In genomic region chr2:241268716-241269445, GRCh38 we compare ENCODE assay signal across 14 cellular contexts. TPM values are rescaled to one million over a fixed set of nuclear protein-coding genes. Genes with fewer than 3 reads are reported as not detected.
DNase-seq lines count a peak whose midpoint lies in the region; ATAC-seq and TF ChIP-seq lines count a peak whose summit lies in the region.
"Had no signal": no experiment of that assay in that cellular context is flagged by ENCODE, and none has a peak within 500 bp of the region (broad histone marks: within the 10 kb centered on the region; RNA-seq: fewer than 3 reads in every experiment).

No MANE protein-coding gene starts in this region.

- intact Hi-C loops in activated CD8-positive, alpha-beta T cell treated with anti-CD3 and anti-CD28 coated beads for 36 hours (cut with micrococcal nuclease), result no loop called here
- intact Hi-C loops in PC-9 (cut with micrococcal nuclease; ENCODE audit: unreplicated experiment), result no loop called here
- intact Hi-C loops in psoas muscle (cut with DNase I), result loop anchor here in 1 of 2 donors (5.0 to 10.0 kb wide), 2 partner anchors 47 to 336 kb away; no protein-coding TSS in a partner anchor

- no TSS peak for BruUV-seq in PC-9 (replicated peaks; lab: Mats Ljungman, UMichigan)

- ATAC-seq in activated CD8-positive, alpha-beta T cell treated with anti-CD3 and anti-CD28 coated beads for 36 hours, result no peak
- ATAC-seq in activated CD8-positive, alpha-beta T cell treated with anti-CD3 and anti-CD28 coated beads, Interleukin-2, amount 10 ng/mL, durations not matched to agents 7 days and 5 days, result no peak
- ATAC-seq in psoas muscle (peak; percentile 62 to 71 (median 64)), HG02759 (IDR thresholded peaks at IDR 0.05; ENCODE audit: unreplicated experiment) (no peak)
- ATAC-seq in stimulated activated naive CD8-positive, alpha-beta T cell treated with anti-CD3 and anti-CD28 coated beads, Interleukin-15, amount 100 ng/mL, for 72 hours, result no peak
- ATAC-seq: HCT116 had no signal

- H3K27ac ChIP-seq in PC-9 (no peak overlapping the region), epithelial cell of prostate (no peak overlapping the region), psoas muscle (peak overlapping the region; percentile 24)
- H3K27ac ChIP-seq: neural progenitor cell had no signal

- peaks cover 23% of the 10 kb centered on the region; the same call in 1 of the 2 replicates for H3F3A ChIP-seq in PC-9 (ENCODE audit: insufficient read depth, low read depth)

- WGBS in psoas muscle, 3 donors, result 75 to 89% (median 80%) methylated on average over 14 of the region's 14 CpGs

- no peak for DNase-seq in activated CD8-positive, alpha-beta T cell treated with anti-CD3 and anti-CD28 coated beads for 36 hours
- no peak for DNase-seq in activated CD8-positive, alpha-beta T cell treated with anti-CD3 and anti-CD28 coated beads, Interleukin-2, amount 10 ng/mL, durations not matched to agents 7 days and 5 days
- DNase-seq in PC-9, result peak; percentile 31 to 54
- peak; percentile 16 for DNase-seq in epithelial cell of prostate (ENCODE audit: low read depth, low spot score)
- no peak for DNase-seq in psoas muscle
- no peak for DNase-seq in stimulated activated naive CD8-positive, alpha-beta T cell treated with anti-CD3 and anti-CD28 coated beads, Interleukin-15, amount 100 ng/mL, for 72 hours
- DNase-seq in central memory CD4-positive, alpha-beta T cell, result no peak
- DNase-seq: ACHN; NCI-H2029; stimulated activated CD4-positive, alpha-beta T cell treated with anti-CD3 and anti-CD28 coated beads, Interleukin-4, amount 100 ng/mL, for 1 hour; substantia nigra had no signal

- peaks cover 62% of the 10 kb centered on the region for H3K79me2 ChIP-seq in PC-9 (ENCODE audit: low read depth)

- no peaks in the 10 kb centered on the region for H3K27me3 Mint-ChIP-seq in activated CD8-positive, alpha-beta T cell treated with anti-CD3 and anti-CD28 coated beads for 36 hours
- H3K27me3 Mint-ChIP-seq in activated CD8-positive, alpha-beta T cell treated with anti-CD3 and anti-CD28 coated beads, Interleukin-2, amount 10 ng/mL, durations not matched to agents 7 days and 5 days (ENCODE audit: low read depth), result no peaks in the 10 kb centered on the region
- no peaks in the 10 kb centered on the region for H3K27me3 Mint-ChIP-seq in stimulated activated naive CD8-positive, alpha-beta T cell treated with anti-CD3 and anti-CD28 coated beads, Interleukin-15, amount 100 ng/mL, for 72 hours

- no peak overlapping the region for H3K4me3 Mint-ChIP-seq in activated CD8-positive, alpha-beta T cell treated with anti-CD3 and anti-CD28 coated beads for 36 hours
- H3K4me3 Mint-ChIP-seq in activated CD8-positive, alpha-beta T cell treated with anti-CD3 and anti-CD28 coated beads, Interleukin-2, amount 10 ng/mL, durations not matched to agents 7 days and 5 days, result no peak overlapping the region
- H3K4me3 Mint-ChIP-seq in stimulated activated naive CD8-positive, alpha-beta T cell treated with anti-CD3 and anti-CD28 coated beads, Interleukin-15, amount 100 ng/mL, for 72 hours, result no peak overlapping the region
- H3K4me3 Mint-ChIP-seq: neural progenitor cell had no signal

- H3K9me3 ChIP-seq in PC-9 (ENCODE audit: insufficient read depth, low read depth) (no peaks in the 10 kb centered on the region), psoas muscle (no peaks in the 10 kb centered on the region)

- no peaks in the 10 kb centered on the region for H3K9me2 ChIP-seq in PC-9 (ENCODE audit: insufficient read depth)

- H3K36me3 Mint-ChIP-seq in activated CD8-positive, alpha-beta T cell treated with anti-CD3 and anti-CD28 coated beads for 36 hours (ENCODE audit: low read depth), result peaks cover 23% of the 10 kb centered on the region
- H3K36me3 Mint-ChIP-seq in activated CD8-positive, alpha-beta T cell treated with anti-CD3 and anti-CD28 coated beads, Interleukin-2, amount 10 ng/mL, durations not matched to agents 7 days and 5 days (ENCODE audit: low read depth), result peaks cover 36% of the 10 kb centered on the region

- peaks cover 45% of the 10 kb centered on the region for H3K4me1 Mint-ChIP-seq in activated CD8-positive, alpha-beta T cell treated with anti-CD3 and anti-CD28 coated beads for 36 hours (ENCODE audit: low read depth)
- peaks cover 32% of the 10 kb centered on the region for H3K4me1 Mint-ChIP-seq in activated CD8-positive, alpha-beta T cell treated with anti-CD3 and anti-CD28 coated beads, Interleukin-2, amount 10 ng/mL, durations not matched to agents 7 days and 5 days (ENCODE audit: low read depth)
- peaks cover 49% of the 10 kb centered on the region for H3K4me1 Mint-ChIP-seq in stimulated activated naive CD8-positive, alpha-beta T cell treated with anti-CD3 and anti-CD28 coated beads, Interleukin-15, amount 100 ng/mL, for 72 hours

- POLR2A ChIA-PET in activated CD8-positive, alpha-beta T cell treated with anti-CD3 and anti-CD28 coated beads for 36 hours (lab: Charles Lee), result no interaction called here
- POLR2A ChIA-PET in activated CD8-positive, alpha-beta T cell treated with anti-CD3 and anti-CD28 coated beads, Interleukin-2, amount 10 ng/mL, durations not matched to agents 7 days and 5 days (lab: Charles Lee), result interaction anchor here (0.7 kb wide), 1 partner anchor 30 kb away, joined by 3 read pairs; no protein-coding TSS in a partner anchor
- POLR2A ChIA-PET in PC-9 (lab: Charles Lee; ENCODE audit: unreplicated experiment), result interaction anchor here (0.6 kb wide), 1 partner anchor 434 kb away, joined by 6 read pairs; no protein-coding TSS in a partner anchor

- H3K4me3 ChIP-seq in PC-9, result no peak overlapping the region
- no peak overlapping the region for H3K4me3 ChIP-seq in psoas muscle
- H3K4me3 ChIP-seq: neural progenitor cell had no signal

- no peak overlapping the region for H3K4me2 ChIP-seq in PC-9
- H3K4me2 ChIP-seq: neural progenitor cell had no signal

- H4K20me1 ChIP-seq in PC-9 (ENCODE audit: insufficient read depth), result peaks cover 74% of the 10 kb centered on the region

- no peak overlapping the region for H2AFZ ChIP-seq in PC-9
- H2AFZ ChIP-seq: neural progenitor cell had no signal

- peak overlapping the region; percentile 28 for H3K27ac Mint-ChIP-seq in activated CD8-positive, alpha-beta T cell treated with anti-CD3 and anti-CD28 coated beads for 36 hours
- H3K27ac Mint-ChIP-seq in activated CD8-positive, alpha-beta T cell treated with anti-CD3 and anti-CD28 coated beads, Interleukin-2, amount 10 ng/mL, durations not matched to agents 7 days and 5 days, result no peak overlapping the region
- H3K27ac Mint-ChIP-seq in stimulated activated naive CD8-positive, alpha-beta T cell treated with anti-CD3 and anti-CD28 coated beads, Interleukin-15, amount 100 ng/mL, for 72 hours, result no peak overlapping the region
- H3K27ac Mint-ChIP-seq: neural progenitor cell had no signal

- H3K36me3 ChIP-seq in PC-9 (ENCODE audit: low read depth) (peaks cover 40% of the 10 kb centered on the region), psoas muscle (ENCODE audit: insufficient read depth in 1 of 2, low read depth in 1 of 2) (peaks cover 0 to 49% of the 10 kb centered on the region in 2 donors)
- H3K36me3 ChIP-seq: neural progenitor cell had no signal

- no peaks in the 10 kb centered on the region for H3K27me3 ChIP-seq in PC-9 (ENCODE audit: insufficient read depth, low read depth)
- no peaks in the 10 kb centered on the region for H3K27me3 ChIP-seq in psoas muscle (ENCODE audit: insufficient read depth in 3 of 3, low read length in 2 of 3)
- H3K27me3 ChIP-seq: neural progenitor cell had no signal

- H3K4me1 ChIP-seq in PC-9 (replicated peaks; ENCODE audit: insufficient read depth) (peaks cover 31% of the 10 kb centered on the region), psoas muscle (peaks cover 41% of the 10 kb centered on the region)

- no peaks in the 10 kb centered on the region for H3K9me3 Mint-ChIP-seq in activated CD8-positive, alpha-beta T cell treated with anti-CD3 and anti-CD28 coated beads for 36 hours
- no peaks in the 10 kb centered on the region for H3K9me3 Mint-ChIP-seq in activated CD8-positive, alpha-beta T cell treated with anti-CD3 and anti-CD28 coated beads, Interleukin-2, amount 10 ng/mL, durations not matched to agents 7 days and 5 days (ENCODE audit: insufficient read depth)
- H3K9me3 Mint-ChIP-seq in stimulated activated naive CD8-positive, alpha-beta T cell treated with anti-CD3 and anti-CD28 coated beads, Interleukin-15, amount 100 ng/mL, for 72 hours, result no peaks in the 10 kb centered on the region

- CTCF ChIA-PET in activated CD8-positive, alpha-beta T cell treated with anti-CD3 and anti-CD28 coated beads for 36 hours (lab: Charles Lee), result no interaction called here
- CTCF ChIA-PET in activated CD8-positive, alpha-beta T cell treated with anti-CD3 and anti-CD28 coated beads, Interleukin-2, amount 10 ng/mL, durations not matched to agents 7 days and 5 days (lab: Charles Lee), result no interaction called here
- CTCF ChIA-PET in PC-9 (lab: Charles Lee), result no interaction called here

- TF ChIP-seq CTCF in activated CD8-positive, alpha-beta T cell treated with anti-CD3 and anti-CD28 coated beads for 36 hours (IDR thresholded peaks at IDR 0.05), result no peak
- no peak for TF ChIP-seq CTCF in PC-9 (conservative IDR thresholded peaks at IDR 0.05)
- TF ChIP-seq CTCF in psoas muscle (IDR thresholded peaks at IDR 0.05), result no peak

RNA-seq across cellular contexts. Expression of gene HDLBP, which starts 46.6 kb away (rescaled TPM):
- total RNA-seq in activated CD8-positive, alpha-beta T cell treated with anti-CD3 and anti-CD28 coated beads for 36 hours, result 100 to 1,000 TPM; 259 to 266 TPM
- 100 to 1,000 TPM; 186 to 187 TPM for total RNA-seq in activated CD8-positive, alpha-beta T cell treated with anti-CD3 and anti-CD28 coated beads, Interleukin-2, amount 10 ng/mL, durations not matched to agents 7 days and 5 days
- total RNA-seq in PC-9 (2021), result 715 and 908 TPM in 2 replicates
- total RNA-seq in psoas muscle, result 100 to 1,000 TPM; 349 to 526 (median 469) TPM
- 100 to 1,000 TPM; 264 to 421 (median 283) TPM for polyA plus RNA-seq in psoas muscle

RNA-seq across cellular contexts. Expression of gene SEPTIN2, which starts 46.8 kb away (rescaled TPM):
- total RNA-seq in activated CD8-positive, alpha-beta T cell treated with anti-CD3 and anti-CD28 coated beads for 36 hours, result 100 to 1,000 TPM; 210 to 211 TPM
- total RNA-seq in activated CD8-positive, alpha-beta T cell treated with anti-CD3 and anti-CD28 coated beads, Interleukin-2, amount 10 ng/mL, durations not matched to agents 7 days and 5 days, result 100 to 1,000 TPM; 247 TPM
- 431 and 500 TPM in 2 replicates for total RNA-seq in PC-9 (2021)
- total RNA-seq in psoas muscle, result 100 to 1,000 TPM in 3 of 4 donors, 10 to 100 TPM in 1; 86.4 to 161 (median 126) TPM
- polyA plus RNA-seq in psoas muscle, result 100 to 1,000 TPM in 1 of 3 donors, 10 to 100 TPM in 2; 68.8 to 122 (median 90.0) TPM

Comparison
In these comparisons a context has a peak if more than half of its experiments do, and no peak if none do; other contexts are left out.
1. ATAC-seq: peak in psoas muscle (4 of 4); none in activated CD8-positive, alpha-beta T cell treated with anti-CD3 and anti-CD28 coated beads for 36 hours (single experiment), activated CD8-positive, alpha-beta T cell treated with anti-CD3 and anti-CD28 coated beads, Interleukin-2, amount 10 ng/mL, durations not matched to agents 7 days and 5 days (single experiment), HG02759 (single experiment) and stimulated activated naive CD8-positive, alpha-beta T cell treated with anti-CD3 and anti-CD28 coated beads, Interleukin-15, amount 100 ng/mL, for 72 hours (single experiment).
2. DNase-seq: peak in PC-9 (2 of 2) and epithelial cell of prostate (single experiment); none in activated CD8-positive, alpha-beta T cell treated with anti-CD3 and anti-CD28 coated beads for 36 hours (single experiment), activated CD8-positive, alpha-beta T cell treated with anti-CD3 and anti-CD28 coated beads, Interleukin-2, amount 10 ng/mL, durations not matched to agents 7 days and 5 days (single experiment), psoas muscle (0 of 2), stimulated activated naive CD8-positive, alpha-beta T cell treated with anti-CD3 and anti-CD28 coated beads, Interleukin-15, amount 100 ng/mL, for 72 hours (0 of 2) and central memory CD4-positive, alpha-beta T cell (single experiment).